ENCODE assay signal across 10 cellular contexts in genomic region chr16:31451681-31452351, GRCh38. TPM values are rescaled to one million over a fixed set of nuclear protein-coding genes. Genes with fewer than 3 reads are reported as not detected.
DNase-seq lines count a peak whose midpoint lies in the region; ATAC-seq and TF ChIP-seq lines count a peak whose summit lies in the region.
"Had no signal": no experiment of that assay in that cellular context is flagged by ENCODE, and none has a peak within 500 bp of the region (broad histone marks: within the 10 kb centered on the region; RNA-seq: fewer than 3 reads in every experiment).

No MANE protein-coding gene starts in this region.

- H3K4me3 ChIP-seq in Caco-2 (ENCODE audit: low read depth, low read length) (no peak overlapping the region), HFF-Myc (replicated peaks; ENCODE audit: low read depth, low read length) (no peak overlapping the region), breast epithelium (no peak overlapping the region), left lung (no peak overlapping the region), thyroid gland (replicated peaks in 1 of 3) (no peak overlapping the region)

- H3K4me1 ChIP-seq in Caco-2 (peaks cover 11% of the 10 kb centered on the region), breast epithelium (peaks cover 0 to 18% of the 10 kb centered on the region in 2 donors), left lung (peaks cover 22 to 50% of the 10 kb centered on the region in 2 donors), thyroid gland (peaks cover 36 to 48% of the 10 kb centered on the region in 2 donors)

- no peaks in the 10 kb centered on the region; the same call in 1 of the 2 replicates for H3K36me3 ChIP-seq in Caco-2 (ENCODE audit: control insufficient read depth, insufficient read depth, low read length)
- no peaks in the 10 kb centered on the region for H3K36me3 ChIP-seq in breast epithelium
- H3K36me3 ChIP-seq in left lung, result no peaks in the 10 kb centered on the region
- H3K36me3 ChIP-seq in thyroid gland, result no peaks in the 10 kb centered on the region

- H3K27ac Mint-ChIP-seq in Caco-2 (ENCODE audit: unreplicated experiment), result no peak overlapping the region

- peak; percentile 59 to 73 for TF ChIP-seq CTCF in Caco-2 (IDR thresholded peaks at IDR 0.05; ENCODE audit: insufficient read depth in 1 of 2, low read depth in 1 of 2, low read length in 1 of 2, severe bottlenecking in 1 of 2, unreplicated experiment in 1 of 2)
- TF ChIP-seq CTCF in HFF-Myc (IDR thresholded peaks at IDR 0.05; ENCODE audit: low read depth, low read length, missing control alignments), result peak; percentile 65
- TF ChIP-seq CTCF in breast epithelium (IDR thresholded peaks at IDR 0.05), result peak in 2 of 3 donors; percentile 36 to 53
- peak; percentile 34 to 36 for TF ChIP-seq CTCF in left lung (IDR thresholded peaks at IDR 0.05)
- TF ChIP-seq CTCF in thyroid gland (IDR thresholded peaks at IDR 0.05), result peak in 4 of 6 experiments; percentile 29 to 58 (median 48)

- WGBS in thyroid gland, 2 donors, result 45 to 50% methylated on average over 11 of the region's 11 CpGs

- peak; percentile 78 to 79 for DNase-seq in Caco-2
- DNase-seq in HFF-Myc (ENCODE audit: extremely low read depth, low read depth), result no peak
- DNase-seq in NCI-H526 treated with DMSO at 0.1 percent for 48 hours (lab: John Stamatoyannopoulos, UW), result peak; percentile 32
- DNase-seq in breast epithelium (ENCODE audit: low spot score in 2 of 2), result no peak
- no peak for DNase-seq in left lung
- peak; percentile 72 to 74 for DNase-seq in thyroid gland
- no peak for DNase-seq in GF-D8 (lab: John Stamatoyannopoulos, UW)
- DNase-seq: T-cell had no signal

- no peaks in the 10 kb centered on the region for H3K9me3 ChIP-seq in Caco-2
- H3K9me3 ChIP-seq in breast epithelium, result no peaks in the 10 kb centered on the region
- no peaks in the 10 kb centered on the region for H3K9me3 ChIP-seq in left lung
- H3K9me3 ChIP-seq in thyroid gland, result no peaks in the 10 kb centered on the region

- intact Hi-C loops in Caco-2 (cut with micrococcal nuclease; ENCODE audit: unreplicated experiment) (loop anchor here (10.0 kb wide), 2 partner anchors 317 to 423 kb away; partner anchors contain the start of genes PRSS8 and ZNF267), breast epithelium (cut with DNase I; ENCODE audit: low total_unique reads) (no loop called here), left lung (cut with DNase I) (no loop called here), thyroid gland (cut with DNase I) (no loop called here)

- H3K36me3 Mint-ChIP-seq in Caco-2 (ENCODE audit: insufficient read depth, unreplicated experiment), result peaks cover 17% of the 10 kb centered on the region
- H3K36me3 Mint-ChIP-seq: T-cell had no signal

- H3K27me3 ChIP-seq in Caco-2 (replicated peaks; ENCODE audit: control insufficient read depth, insufficient read depth, low read length) (no peaks in the 10 kb centered on the region), breast epithelium (no peaks in the 10 kb centered on the region), left lung (no peaks in the 10 kb centered on the region), thyroid gland (no peaks in the 10 kb centered on the region)

- CTCF ChIA-PET in Caco-2 (lab: Charles Lee), result interaction anchor here (0.5 to 1.6 kb wide), 5 partner anchors 9 to 378 kb away, joined by 3 to 10 read pairs (median 4); partner anchors contain the start of genes ZNF646, ZNF668 and ZNF843

- no TSS peak for BruUV-seq in Caco-2 (replicated peaks; lab: Mats Ljungman, UMichigan)

- no peaks in the 10 kb centered on the region for H3K9me3 Mint-ChIP-seq in Caco-2 (ENCODE audit: unreplicated experiment)
- H3K9me3 Mint-ChIP-seq: T-cell had no signal

- peak; percentile 79 for ATAC-seq in left lung
- ATAC-seq in GM21515 (IDR thresholded peaks at IDR 0.05; ENCODE audit: unreplicated experiment), result no peak

- H3K4me1 Mint-ChIP-seq in Caco-2 (ENCODE audit: low read depth, unreplicated experiment), result peaks cover 13% of the 10 kb centered on the region

- peak overlapping the region; percentile 1 for H3K4me3 Mint-ChIP-seq in Caco-2 (ENCODE audit: unreplicated experiment)
- H3K4me3 Mint-ChIP-seq: T-cell had no signal

- H3K27me3 Mint-ChIP-seq in Caco-2 (ENCODE audit: insufficient read depth, unreplicated experiment), result no peaks in the 10 kb centered on the region
- H3K27me3 Mint-ChIP-seq: T-cell had no signal

- no peak for TF ChIP-seq POLR2A in breast epithelium (IDR thresholded peaks at IDR 0.05)
- TF ChIP-seq POLR2A in thyroid gland (IDR thresholded peaks at IDR 0.05), result no peak

- POLR2A ChIA-PET in Caco-2 (lab: Charles Lee), result interaction anchor here (0.5 to 1.4 kb wide), 2 partner anchors 9 to 646 kb away, joined by 3 to 4 read pairs; partner anchors contain the start of gene ZNF843

- H3K27ac ChIP-seq in breast epithelium, result peak overlapping the region; percentile 22 to 61
- peak overlapping the region in 1 of 2 donors; percentile 34 for H3K27ac ChIP-seq in left lung
- H3K27ac ChIP-seq in thyroid gland, result peak overlapping the region in 2 of 3 donors; percentile 58 to 69

RNA-seq across cellular contexts. Expression of gene ARMC5, which starts 7.5 kb away (rescaled TPM):
- total RNA-seq in Caco-2 (2022), result 9.7 and 10.2 TPM in 2 replicates
- total RNA-seq in breast epithelium, result 1 to 10 TPM; 5.3 to 7.2 (median 6.9) TPM
- total RNA-seq in left lung, result 10 to 100 TPM in 1 of 2 donors, 1 to 10 TPM in 1; 8.5 to 10.1 TPM
- total RNA-seq in thyroid gland, result 10 to 100 TPM; 13.2 to 18.0 (median 15.3) TPM

RNA-seq across cellular contexts. Expression of gene ZNF843, which starts 9.2 kb away (rescaled TPM):
- total RNA-seq in Caco-2 (2022) (0.09 and 0.30 TPM in 2 replicates), breast epithelium (1 to 10 TPM; 1.9 to 3.6 (median 3.1) TPM), left lung (1 to 10 TPM; 1.5 to 1.6 TPM), thyroid gland (1 to 10 TPM in 3 of 4 donors, under 1 TPM in 1; 0.40 to 1.8 (median 1.5) TPM)

RNA-seq across cellular contexts. Expression of gene TGFB1I1, which starts 20.1 kb away (rescaled TPM):
- total RNA-seq in Caco-2 (2022), result 9.3 and 10.0 TPM in 2 replicates
- total RNA-seq in breast epithelium, result 10 to 100 TPM; 17.4 to 31.8 (median 30.1) TPM
- 10 to 100 TPM; 49.3 to 70.3 TPM for total RNA-seq in left lung
- 10 to 100 TPM; 11.0 to 23.5 (median 20.0) TPM for total RNA-seq in thyroid gland

RNA-seq across cellular contexts. Expression of gene COX6A2, which starts 23.7 kb away (rescaled TPM):
- total RNA-seq in Caco-2 (2022) (not detected in 2 replicates), breast epithelium (not detected), left lung (under 1 TPM in 1 of 2 donors, not detected in 1; 0.67 TPM), thyroid gland (not detected)
- total RNA-seq: pulmonary artery endothelial cell, T-cell had no signal

RNA-seq across cellular contexts. Expression of gene SLC5A2, which starts 31.1 kb away (rescaled TPM):
- total RNA-seq in Caco-2 (2022) (2.8 and 3.0 TPM in 2 replicates), breast epithelium (under 1 TPM in 2 of 3 donors, not detected in 1; 0.44 to 0.98 TPM), left lung (1 to 10 TPM in 1 of 2 donors, under 1 TPM in 1; 0.92 to 1.4 TPM), thyroid gland (under 1 TPM in 1 of 4 donors, not detected in 3; 0.33 TPM)
- total RNA-seq: pulmonary artery endothelial cell had no signal

Comparison
In these comparisons a context has a peak if more than half of its experiments do, and no peak if none do; other contexts are left out.
1. DNase-seq: peak in Caco-2 (2 of 2), NCI-H526 treated with DMSO at 0.1 percent for 48 hours (single experiment) and thyroid gland (2 of 2); none in HFF-Myc (single experiment), breast epithelium (0 of 2), left lung (0 of 2) and GF-D8 (single experiment).
2. Peak in every context shown above with its lines, with median percentiles within 50 percentile points of each other: CTCF ChIP-seq.